ENCODE assay signal across 24 cellular contexts in the genomic region with DNA sequence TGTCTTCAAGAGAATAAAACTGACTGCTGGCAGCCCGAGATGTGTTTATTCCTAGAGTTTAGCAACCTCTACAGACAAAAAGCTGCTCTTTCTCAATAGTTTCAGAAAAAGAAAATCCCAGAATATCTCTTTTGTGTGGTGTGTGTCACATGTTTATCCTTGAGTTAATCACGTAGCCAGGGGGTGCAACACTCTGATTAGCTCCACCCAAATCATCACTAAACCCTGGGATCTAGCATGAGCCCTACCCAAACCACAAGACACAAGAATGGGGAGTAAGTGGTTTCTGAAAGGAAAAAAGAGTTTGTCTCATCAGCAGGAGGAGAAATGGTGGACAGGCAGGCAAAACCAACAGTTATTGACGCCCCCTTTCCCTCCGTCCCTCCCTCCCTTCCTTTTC.
DNase-seq lines count a peak whose midpoint lies in the region; ATAC-seq and TF ChIP-seq lines count a peak whose summit lies in the region.
"Had no signal": no experiment of that assay in that cellular context is flagged by ENCODE, and none has a peak within 500 bp of the region (broad histone marks: within the 10 kb centered on the region; RNA-seq: fewer than 3 reads in every experiment).

No MANE protein-coding gene starts in this region.

- H4K20me1 ChIP-seq in GM23338 (replicated peaks; ENCODE audit: insufficient read depth), result no peaks in the 10 kb centered on the region

- H3K9me3 ChIP-seq in right cardiac atrium (ENCODE audit: control insufficient read depth, low read length), result no peaks in the 10 kb centered on the region
- H3K9me3 ChIP-seq: spleen had no signal

- ATAC-seq in GM23338, result no peak
- ATAC-seq in omental fat pad (ENCODE audit: low FRiP score), result peak; percentile 50
- ATAC-seq in right cardiac atrium, result no peak
- ATAC-seq: activated T-cell treated with anti-CD3 and anti-CD28 coated beads, Interleukin-2, amount 50 U/mL, for 4 hours; stimulated activated naive B cell treated with anti-CD40 and anti-IgM and Interleukin-4, amounts not matched to agents 10 μg/mL and 1 μg/mL and 100 μg/mL, for 72 hours; T-helper 17 cell had no signal

- peaks cover 8% of the 10 kb centered on the region; the same call in 1 of the 2 replicates for H3K9me2 ChIP-seq in GM23338 (ENCODE audit: insufficient read depth)

- H3K4me3 ChIP-seq in GM23338 (no peak overlapping the region), right cardiac atrium (ENCODE audit: low read length) (no peak overlapping the region)
- H3K4me3 ChIP-seq: SK-N-MC, spleen had no signal

- H3K4me1 ChIP-seq in GM23338 (ENCODE audit: insufficient read depth) (no peaks in the 10 kb centered on the region), right cardiac atrium (ENCODE audit: control insufficient read depth, insufficient read depth, low read length) (peaks cover 2% of the 10 kb centered on the region)
- H3K4me1 ChIP-seq: spleen had no signal

- H3K27ac ChIP-seq in GM23338 (ENCODE audit: low read depth), result no peak overlapping the region
- no peak overlapping the region for H3K27ac ChIP-seq in epithelial cell of prostate
- no peak overlapping the region for H3K27ac ChIP-seq in right cardiac atrium (ENCODE audit: low read length)
- H3K27ac ChIP-seq: SK-N-MC, spleen had no signal

- 40% methylated on average over 4 of the region's 4 CpGs for WGBS in right cardiac atrium

- 0 out of 2 replicates have a peak overlapping the region, but pooled peaks have one; percentile 39 for H2AFZ ChIP-seq in GM23338

- H3K4me3 Mint-ChIP-seq in GM23338, result no peak overlapping the region
- H3K4me3 Mint-ChIP-seq: activated T-cell treated with anti-CD3 and anti-CD28 coated beads, Interleukin-2, amount 50 U/mL, for 4 hours; CD14-positive monocyte; endodermal cell; IgD-negative memory B cell; memory B cell; stimulated activated naive B cell treated with anti-CD40 and anti-IgM and Interleukin-4, amounts not matched to agents 10 μg/mL and 1 μg/mL and 100 μg/mL, for 72 hours; T-helper 17 cell had no signal

- no peak for TF ChIP-seq CTCF in GM23338 (conservative IDR thresholded peaks at IDR 0.05; ENCODE audit: low read depth in 2 of 2)
- TF ChIP-seq CTCF in omental fat pad (IDR thresholded peaks at IDR 0.05), result no peak

- no peaks in the 10 kb centered on the region for H3K79me2 ChIP-seq in GM23338 (replicated peaks; ENCODE audit: insufficient read depth)

- DNase-seq in GM23338 (ENCODE audit: low spot score) (no peak), RPMI7951 (ENCODE audit: low read depth) (peak; percentile 54), epithelial cell of prostate (ENCODE audit: low read depth, low spot score) (peak; percentile 67), omental fat pad (ENCODE audit: low spot score) (no peak), T1000 (lab: John Stamatoyannopoulos, UW) (no peak), right cardiac atrium (no peak), medulla oblongata (ENCODE audit: extremely low spot score) (no peak), NCI-H510A treated with DMSO at 0.1 percent for 48 hours (lab: John Stamatoyannopoulos, UW) (no peak)
- DNase-seq: activated CD4-positive, alpha-beta T cell treated with anti-CD3 and anti-CD28 coated beads for 4 hours; activated naive CD4-positive, alpha-beta T cell treated with Interleukin-2 at 50 U/mL for 16 hours; activated T-cell treated with anti-CD3 and anti-CD28 coated beads, Interleukin-2, amount 50 U/mL, for 4 hours; amniotic stem cell; cortex of kidney; endodermal cell; NCI-H2171; NCI-H524; spleen; stimulated activated CD4-positive, alpha-beta T cell treated with anti-CD3 and anti-CD28 coated beads, Interleukin-4, amount 100 ng/mL, for 24 hours; stimulated activated naive B cell treated with anti-CD40 and anti-IgM and Interleukin-4, amounts not matched to agents 10 μg/mL and 1 μg/mL and 100 μg/mL, for 72 hours; T-helper 17 cell had no signal

- no peaks in the 10 kb centered on the region for H3K27me3 ChIP-seq in GM23338 (ENCODE audit: insufficient read depth)
- no peaks in the 10 kb centered on the region for H3K27me3 ChIP-seq in right cardiac atrium (ENCODE audit: control insufficient read depth, insufficient read depth)

- H3K27ac Mint-ChIP-seq in GM23338, result no peak overlapping the region
- H3K27ac Mint-ChIP-seq: CD14-positive monocyte; endodermal cell; IgD-negative memory B cell; memory B cell; stimulated activated naive B cell treated with anti-CD40 and anti-IgM and Interleukin-4, amounts not matched to agents 10 μg/mL and 1 μg/mL and 100 μg/mL, for 72 hours; T-helper 17 cell had no signal

- no peaks in the 10 kb centered on the region for H3K27me3 Mint-ChIP-seq in GM23338 (ENCODE audit: insufficient read depth, low read depth, poor library complexity)

- no peaks in the 10 kb centered on the region for H3K9me3 Mint-ChIP-seq in GM23338
- H3K9me3 Mint-ChIP-seq: activated T-cell treated with anti-CD3 and anti-CD28 coated beads, Interleukin-2, amount 50 U/mL, for 4 hours; endodermal cell; IgD-negative memory B cell; memory B cell had no signal

- no peak overlapping the region for H3K4me2 ChIP-seq in GM23338

- H3K36me3 ChIP-seq in GM23338 (ENCODE audit: insufficient read depth), result no peaks in the 10 kb centered on the region
- H3K36me3 ChIP-seq: spleen had no signal

- intact Hi-C loops in right cardiac atrium (cut with DNase I), result no loop called here

- no peaks in the 10 kb centered on the region for H3K36me3 Mint-ChIP-seq in GM23338 (ENCODE audit: low read depth)
- H3K36me3 Mint-ChIP-seq: CD14-positive monocyte; IgD-negative memory B cell; memory B cell; stimulated activated naive B cell treated with anti-CD40 and anti-IgM and Interleukin-4, amounts not matched to agents 10 μg/mL and 1 μg/mL and 100 μg/mL, for 72 hours had no signal

- no peaks in the 10 kb centered on the region for H3K4me1 Mint-ChIP-seq in GM23338
- H3K4me1 Mint-ChIP-seq: CD14-positive monocyte; endodermal cell; IgD-negative memory B cell; memory B cell; stimulated activated naive B cell treated with anti-CD40 and anti-IgM and Interleukin-4, amounts not matched to agents 10 μg/mL and 1 μg/mL and 100 μg/mL, for 72 hours; T-helper 17 cell had no signal

- no peaks in the 10 kb centered on the region for H3F3A ChIP-seq in GM23338 (replicated peaks; ENCODE audit: low read depth)

TF ChIP-seq in GM23338, 12 proteins besides CTCF, POLR2A, EP300 and RAD21:
- no peak for TF ChIP-seq JUNB (IDR thresholded peaks at IDR 0.05; ENCODE audit: unreplicated experiment)
- no peak for TF ChIP-seq ZNF114 (CRISPR knock-in tag; IDR thresholded peaks at IDR 0.05)
- TF ChIP-seq, protein P1, sequence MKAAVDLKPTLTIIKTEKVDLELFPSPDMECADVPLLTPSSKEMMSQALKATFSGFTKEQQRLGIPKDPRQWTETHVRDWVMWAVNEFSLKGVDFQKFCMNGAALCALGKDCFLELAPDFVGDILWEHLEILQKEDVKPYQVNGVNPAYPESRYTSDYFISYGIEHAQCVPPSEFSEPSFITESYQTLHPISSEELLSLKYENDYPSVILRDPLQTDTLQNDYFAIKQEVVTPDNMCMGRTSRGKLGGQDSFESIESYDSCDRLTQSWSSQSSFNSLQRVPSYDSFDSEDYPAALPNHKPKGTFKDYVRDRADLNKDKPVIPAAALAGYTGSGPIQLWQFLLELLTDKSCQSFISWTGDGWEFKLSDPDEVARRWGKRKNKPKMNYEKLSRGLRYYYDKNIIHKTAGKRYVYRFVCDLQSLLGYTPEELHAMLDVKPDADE (IDR thresholded peaks at IDR 0.05), result no peak
- TF ChIP-seq CREB1 (CRISPR knock-in tag; IDR thresholded peaks at IDR 0.05; ENCODE audit: low read depth), result no peak

Comparison
In these comparisons a context has a peak if more than half of its experiments do, and no peak if none do; other contexts are left out.
1. DNase-seq: peak in RPMI7951 (single experiment) and epithelial cell of prostate (single experiment); none in GM23338 (single experiment), omental fat pad (single experiment), T1000 (single experiment), right cardiac atrium (0 of 3), medulla oblongata (single experiment) and NCI-H510A treated with DMSO at 0.1 percent for 48 hours (single experiment).